In the genomic region with DNA sequence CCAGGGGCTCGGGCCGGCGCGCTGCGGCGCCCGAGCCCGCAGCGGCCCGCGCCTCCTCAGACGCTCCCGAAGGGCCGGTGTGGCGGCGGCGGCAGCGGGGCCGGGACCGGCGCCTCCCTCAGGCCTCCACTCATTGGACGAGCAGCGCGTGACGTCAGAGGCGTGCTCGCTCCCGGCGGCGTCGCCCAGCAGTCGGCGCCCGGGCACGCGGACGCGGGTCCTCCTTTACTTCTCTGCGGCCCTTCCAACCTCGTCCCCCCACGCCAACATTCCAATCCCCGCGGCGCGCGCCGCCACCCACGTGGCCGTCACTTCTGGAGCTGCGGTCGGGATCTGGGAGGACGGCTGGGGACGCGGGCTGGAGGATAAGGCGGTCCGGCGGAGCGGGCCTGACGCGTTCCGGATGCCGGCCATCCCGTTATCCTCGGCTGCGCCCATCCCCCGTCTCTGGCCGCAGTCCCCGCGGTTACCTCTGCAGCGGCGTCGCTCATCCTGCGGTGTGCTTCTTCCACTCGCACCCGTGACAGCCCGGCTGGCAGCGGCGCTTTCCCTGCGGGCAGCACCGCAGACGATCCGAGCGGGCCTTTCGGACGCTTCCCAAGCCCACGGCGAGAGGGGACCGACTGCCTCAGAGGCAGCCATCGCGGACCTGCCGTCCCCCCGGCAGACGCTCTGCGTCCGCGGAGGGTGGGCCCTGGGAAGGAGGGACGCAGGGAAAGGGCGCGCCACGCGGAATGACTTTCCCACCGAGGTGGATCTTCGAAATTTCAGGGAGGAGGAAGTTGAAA, we compare ENCODE assay signal across 8 cellular contexts. TPM values are rescaled to one million over a fixed set of nuclear protein-coding genes. Genes with fewer than 3 reads are reported as not detected.
A peak's percentile ranks its signal among the peaks of the same experiment; 100 is the strongest.
DNase-seq lines count a peak whose midpoint lies in the region; ATAC-seq and TF ChIP-seq lines count a peak whose summit lies in the region.

A gene with protein sequence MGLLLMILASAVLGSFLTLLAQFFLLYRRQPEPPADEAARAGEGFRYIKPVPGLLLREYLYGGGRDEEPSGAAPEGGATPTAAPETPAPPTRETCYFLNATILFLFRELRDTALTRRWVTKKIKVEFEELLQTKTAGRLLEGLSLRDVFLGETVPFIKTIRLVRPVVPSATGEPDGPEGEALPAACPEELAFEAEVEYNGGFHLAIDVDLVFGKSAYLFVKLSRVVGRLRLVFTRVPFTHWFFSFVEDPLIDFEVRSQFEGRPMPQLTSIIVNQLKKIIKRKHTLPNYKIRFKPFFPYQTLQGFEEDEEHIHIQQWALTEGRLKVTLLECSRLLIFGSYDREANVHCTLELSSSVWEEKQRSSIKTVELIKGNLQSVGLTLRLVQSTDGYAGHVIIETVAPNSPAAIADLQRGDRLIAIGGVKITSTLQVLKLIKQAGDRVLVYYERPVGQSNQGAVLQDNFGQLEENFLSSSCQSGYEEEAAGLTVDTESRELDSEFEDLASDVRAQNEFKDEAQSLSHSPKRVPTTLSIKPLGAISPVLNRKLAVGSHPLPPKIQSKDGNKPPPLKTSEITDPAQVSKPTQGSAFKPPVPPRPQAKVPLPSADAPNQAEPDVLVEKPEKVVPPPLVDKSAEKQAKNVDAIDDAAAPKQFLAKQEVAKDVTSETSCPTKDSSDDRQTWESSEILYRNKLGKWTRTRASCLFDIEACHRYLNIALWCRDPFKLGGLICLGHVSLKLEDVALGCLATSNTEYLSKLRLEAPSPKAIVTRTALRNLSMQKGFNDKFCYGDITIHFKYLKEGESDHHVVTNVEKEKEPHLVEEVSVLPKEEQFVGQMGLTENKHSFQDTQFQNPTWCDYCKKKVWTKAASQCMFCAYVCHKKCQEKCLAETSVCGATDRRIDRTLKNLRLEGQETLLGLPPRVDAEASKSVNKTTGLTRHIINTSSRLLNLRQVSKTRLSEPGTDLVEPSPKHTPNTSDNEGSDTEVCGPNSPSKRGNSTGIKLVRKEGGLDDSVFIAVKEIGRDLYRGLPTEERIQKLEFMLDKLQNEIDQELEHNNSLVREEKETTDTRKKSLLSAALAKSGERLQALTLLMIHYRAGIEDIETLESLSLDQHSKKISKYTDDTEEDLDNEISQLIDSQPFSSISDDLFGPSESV (minus strand): TSS at position 81 of the 788 bp plus-strand sequence. CDS start 213 bp downstream, outside the sequence.

- H3K27me3 ChIP-seq in mucosa of rectum (ENCODE audit: control insufficient read depth in 2 of 2, insufficient read depth in 2 of 2, low read length in 2 of 2), result peaks cover 0 to 4% of the 10 kb centered on the region in 2 donors

- H3K9me3 ChIP-seq in mucosa of rectum (ENCODE audit: control insufficient read depth in 2 of 2, low read length in 2 of 2), result no peaks in the 10 kb centered on the region

- H3K4me1 Mint-ChIP-seq in IgD-negative memory B cell, result peaks cover 18 to 22% (median 20%) of the 10 kb centered on the region in 3 donors
- H3K4me1 Mint-ChIP-seq in activated T-cell treated with anti-CD3 and anti-CD28 coated beads, Interleukin-2, amount 50 U/mL, for 24 hours (ENCODE audit: low read depth), result peaks cover 30% of the 10 kb centered on the region

- H3K4me3 ChIP-seq in mucosa of rectum (ENCODE audit: low read length in 2 of 2), result peak within 1 kb of the TSS; percentile 97 to 99

- peak within 1 kb of the TSS; percentile 93 to 98 (median 96) for H3K4me3 Mint-ChIP-seq in IgD-negative memory B cell
- peak within 1 kb of the TSS; percentile 92 for H3K4me3 Mint-ChIP-seq in activated T-cell treated with anti-CD3 and anti-CD28 coated beads, Interleukin-2, amount 50 U/mL, for 24 hours

- H3K9me3 Mint-ChIP-seq in IgD-negative memory B cell, result no peaks in the 10 kb centered on the region
- no peaks in the 10 kb centered on the region for H3K9me3 Mint-ChIP-seq in activated T-cell treated with anti-CD3 and anti-CD28 coated beads, Interleukin-2, amount 50 U/mL, for 24 hours

- H3K9ac ChIP-seq in mucosa of rectum (ENCODE audit: low read depth in 1 of 2, low read length in 2 of 2), result peak within 1 kb of the TSS; percentile 86 to 93

- H3K27ac ChIP-seq in mucosa of rectum (ENCODE audit: low read depth in 2 of 2, low read length in 2 of 2), result peak within 1 kb of the TSS; percentile 90 to 91

- H3K36me3 Mint-ChIP-seq in IgD-negative memory B cell, result peaks cover 1% of the 10 kb centered on the region
- peaks cover 25% of the 10 kb centered on the region for H3K36me3 Mint-ChIP-seq in activated T-cell treated with anti-CD3 and anti-CD28 coated beads, Interleukin-2, amount 50 U/mL, for 24 hours (ENCODE audit: low read depth)

- peak; percentile 75 for DNase-seq in DMS153 (lab: John Stamatoyannopoulos, UW)
- peak; percentile 96 for DNase-seq in activated T-cell treated with anti-CD3 and anti-CD28 coated beads, Interleukin-2, amount 50 U/mL, for 24 hours
- DNase-seq in erythroblast (lab: John Stamatoyannopoulos, UW), result peak; percentile 95 to 97
- DNase-seq in stimulated activated CD8-positive, alpha-beta memory T cell treated with anti-CD3 and anti-CD28 coated beads, Interleukin-4, amount 100 ng/mL, for 48 hours, result peak; percentile 93

- H3K27me3 Mint-ChIP-seq in IgD-negative memory B cell, result peaks cover 6% of the 10 kb centered on the region
- peaks cover 33% of the 10 kb centered on the region for H3K27me3 Mint-ChIP-seq in activated T-cell treated with anti-CD3 and anti-CD28 coated beads, Interleukin-2, amount 50 U/mL, for 24 hours

- peaks cover 0 to 2% of the 10 kb centered on the region in 2 donors for H3K36me3 ChIP-seq in mucosa of rectum (ENCODE audit: control insufficient read depth in 2 of 2, insufficient read depth in 2 of 2, low read length in 2 of 2)

- H3K4me1 ChIP-seq in mucosa of rectum (ENCODE audit: control insufficient read depth in 2 of 2, insufficient read depth in 2 of 2, low read length in 2 of 2), result peaks cover 10 to 18% of the 10 kb centered on the region in 2 donors

- TF ChIP-seq POLR2A in erythroblast (IDR thresholded peaks at IDR 0.05; ENCODE audit: low read length), result peak; percentile 96

- H3K27ac Mint-ChIP-seq in IgD-negative memory B cell, result peak within 1 kb of the TSS; percentile 88 to 94 (median 92)
- peak within 1 kb of the TSS; percentile 90 for H3K27ac Mint-ChIP-seq in activated T-cell treated with anti-CD3 and anti-CD28 coated beads, Interleukin-2, amount 50 U/mL, for 24 hours

- peak; percentile 84 for ATAC-seq in GM21529 (IDR thresholded peaks at IDR 0.05; ENCODE audit: unreplicated experiment)

TF ChIP-seq in PFSK-1, 5 proteins besides CTCF, POLR2A, EP300 and RAD21:
- peak; percentile 80 for TF ChIP-seq POLR2AphosphoS5 (IDR thresholded peaks at IDR 0.05; ENCODE audit: low read depth, low read length)
- 0 out of 2 replicates have a peak, but pooled peaks have one; percentile 52 for TF ChIP-seq TAF1 (IDR thresholded peaks at IDR 0.05; ENCODE audit: borderline replicate concordance, insufficient read depth, low read length)
- TF ChIP-seq, protein P1, sequence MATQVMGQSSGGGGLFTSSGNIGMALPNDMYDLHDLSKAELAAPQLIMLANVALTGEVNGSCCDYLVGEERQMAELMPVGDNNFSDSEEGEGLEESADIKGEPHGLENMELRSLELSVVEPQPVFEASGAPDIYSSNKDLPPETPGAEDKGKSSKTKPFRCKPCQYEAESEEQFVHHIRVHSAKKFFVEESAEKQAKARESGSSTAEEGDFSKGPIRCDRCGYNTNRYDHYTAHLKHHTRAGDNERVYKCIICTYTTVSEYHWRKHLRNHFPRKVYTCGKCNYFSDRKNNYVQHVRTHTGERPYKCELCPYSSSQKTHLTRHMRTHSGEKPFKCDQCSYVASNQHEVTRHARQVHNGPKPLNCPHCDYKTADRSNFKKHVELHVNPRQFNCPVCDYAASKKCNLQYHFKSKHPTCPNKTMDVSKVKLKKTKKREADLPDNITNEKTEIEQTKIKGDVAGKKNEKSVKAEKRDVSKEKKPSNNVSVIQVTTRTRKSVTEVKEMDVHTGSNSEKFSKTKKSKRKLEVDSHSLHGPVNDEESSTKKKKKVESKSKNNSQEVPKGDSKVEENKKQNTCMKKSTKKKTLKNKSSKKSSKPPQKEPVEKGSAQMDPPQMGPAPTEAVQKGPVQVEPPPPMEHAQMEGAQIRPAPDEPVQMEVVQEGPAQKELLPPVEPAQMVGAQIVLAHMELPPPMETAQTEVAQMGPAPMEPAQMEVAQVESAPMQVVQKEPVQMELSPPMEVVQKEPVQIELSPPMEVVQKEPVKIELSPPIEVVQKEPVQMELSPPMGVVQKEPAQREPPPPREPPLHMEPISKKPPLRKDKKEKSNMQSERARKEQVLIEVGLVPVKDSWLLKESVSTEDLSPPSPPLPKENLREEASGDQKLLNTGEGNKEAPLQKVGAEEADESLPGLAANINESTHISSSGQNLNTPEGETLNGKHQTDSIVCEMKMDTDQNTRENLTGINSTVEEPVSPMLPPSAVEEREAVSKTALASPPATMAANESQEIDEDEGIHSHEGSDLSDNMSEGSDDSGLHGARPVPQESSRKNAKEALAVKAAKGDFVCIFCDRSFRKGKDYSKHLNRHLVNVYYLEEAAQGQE (IDR thresholded peaks at IDR 0.05; ENCODE audit: insufficient read depth in 1 of 2, low read depth in 2 of 2, low read length in 2 of 2), result no peak
- no peak for TF ChIP-seq SIN3A (IDR thresholded peaks at IDR 0.05; ENCODE audit: borderline replicate concordance, insufficient read depth, low read length)
- peak; percentile 18 for TF ChIP-seq FOXP2 (optimal IDR thresholded peaks at IDR 0.05; ENCODE audit: borderline replicate concordance, extremely low read depth, extremely low read length, insufficient read depth)

RNA-seq across cellular contexts. Expression of the gene that starts here (rescaled TPM):
- 8.2 TPM for polyA plus RNA-seq in IgD-negative memory B cell
- polyA plus RNA-seq in PFSK-1 (2012; ENCODE audit: insufficient read length, low read depth), result 10.4 TPM

Comparison
In these comparisons a context has a peak if more than half of its experiments do, and no peak if none do; other contexts are left out.
1. Peak in every context shown above with its lines: DNase-seq, ATAC-seq, H3K4me3 ChIP-seq and H3K27ac ChIP-seq.